ENCODE assay signal across 11 cellular contexts in genomic region chr11:17479284-17480214, GRCh38. TPM values are rescaled to one million over a fixed set of nuclear protein-coding genes. Genes with fewer than 3 reads are reported as not detected.
DNase-seq lines count a peak whose midpoint lies in the region; ATAC-seq and TF ChIP-seq lines count a peak whose summit lies in the region.
"Had no signal": no experiment of that assay in that cellular context is flagged by ENCODE, and none has a peak within 500 bp of the region (broad histone marks: within the 10 kb centered on the region; RNA-seq: fewer than 3 reads in every experiment).

No MANE protein-coding gene starts in this region.

- POLR2A ChIA-PET in naive thymus-derived CD4-positive, alpha-beta T cell (lab: Charles Lee), result no interaction called here

- intact Hi-C loops in naive thymus-derived CD4-positive, alpha-beta T cell (cut with micrococcal nuclease), result no loop called here

- peaks cover 0 to 7% (median 0%) of the 10 kb centered on the region in 5 donors for H3K36me3 Mint-ChIP-seq in naive thymus-derived CD4-positive, alpha-beta T cell

- H3K4me3 Mint-ChIP-seq in naive thymus-derived CD4-positive, alpha-beta T cell, result no peak overlapping the region

- H3K27ac ChIP-seq in ACC112 (ENCODE audit: low read depth, low read length), result no peak overlapping the region
- H3K27ac ChIP-seq in naive thymus-derived CD4-positive, alpha-beta T cell (ENCODE audit: low read depth, low read length), result no peak overlapping the region
- H3K27ac ChIP-seq: HL-60 had no signal

- peaks cover 0 to 10% (median 5%) of the 10 kb centered on the region in 11 donors for H3K9me3 Mint-ChIP-seq in naive thymus-derived CD4-positive, alpha-beta T cell

- no peaks in the 10 kb centered on the region for H3K9me3 ChIP-seq in naive thymus-derived CD4-positive, alpha-beta T cell (ENCODE audit: control insufficient read depth in 2 of 3, low read length in 3 of 3)

- no peak for TF ChIP-seq RAD21 in Ishikawa (IDR thresholded peaks at IDR 0.05; ENCODE audit: low read depth)

- no peak for TF ChIP-seq EP300 in Ishikawa (IDR thresholded peaks at IDR 0.05; ENCODE audit: borderline replicate concordance)

- H3K4me3 ChIP-seq in ACC112 (ENCODE audit: low read depth, low read length), result peak overlapping the region; percentile 48; the same call in 1 of the 2 replicates
- no peak overlapping the region for H3K4me3 ChIP-seq in naive thymus-derived CD4-positive, alpha-beta T cell (ENCODE audit: low read length)

- peak in 31 of 56 donors; percentile 9 to 65 (median 29) for DNase-seq in amygdala (lab: John Stamatoyannopoulos, UW)
- peak; percentile 77 for DNase-seq in inferior parietal cortex (ENCODE audit: extremely low spot score)
- no peak for DNase-seq in cortex of kidney (lab: John Stamatoyannopoulos, UW)
- DNase-seq in naive thymus-derived CD4-positive, alpha-beta T cell, result no peak
- DNase-seq in stimulated activated CD4-positive, alpha-beta T cell treated with anti-CD3 and anti-CD28 coated beads, Interleukin-4, amount 100 ng/mL, for 4 hours, result no peak
- DNase-seq: activated effector memory CD4-positive, alpha-beta T cell treated with anti-CD3 and anti-CD28 coated beads, Interleukin-2, amount 50 U/mL, for 16 hours had no signal

- H3K36me3 ChIP-seq in ACC112 (ENCODE audit: insufficient read depth, low read length), result no peaks in the 10 kb centered on the region
- no peaks in the 10 kb centered on the region for H3K36me3 ChIP-seq in naive thymus-derived CD4-positive, alpha-beta T cell (ENCODE audit: control insufficient read depth in 2 of 3, insufficient read depth in 3 of 3, low read length in 3 of 3)

- no peaks in the 10 kb centered on the region for H3K79me2 ChIP-seq in ACC112 (ENCODE audit: control insufficient read depth, insufficient read depth, low read length, unreplicated experiment)

- no peaks in the 10 kb centered on the region for H3K4me1 ChIP-seq in ACC112 (ENCODE audit: control insufficient read depth, insufficient read depth, low read length, unreplicated experiment)
- no peaks in the 10 kb centered on the region for H3K4me1 ChIP-seq in naive thymus-derived CD4-positive, alpha-beta T cell (ENCODE audit: control insufficient read depth in 2 of 2, insufficient read depth in 2 of 2, low read length in 2 of 2)

- no peak overlapping the region for H3K27ac Mint-ChIP-seq in naive thymus-derived CD4-positive, alpha-beta T cell

- peaks cover 0 to 9% (median 3%) of the 10 kb centered on the region in 7 donors for H3K4me1 Mint-ChIP-seq in naive thymus-derived CD4-positive, alpha-beta T cell

- peaks cover 70% of the 10 kb centered on the region for H3K27me3 ChIP-seq in ACC112 (ENCODE audit: insufficient read depth, low read length)
- no peaks in the 10 kb centered on the region for H3K27me3 ChIP-seq in naive thymus-derived CD4-positive, alpha-beta T cell (ENCODE audit: control insufficient read depth in 2 of 2, insufficient read depth in 2 of 2, low read length in 2 of 2)

- no peak overlapping the region for H2AFZ ChIP-seq in ACC112 (ENCODE audit: low read length, unreplicated experiment)

- ATAC-seq in GM21786 (IDR thresholded peaks at IDR 0.05; ENCODE audit: unreplicated experiment), result no peak
- ATAC-seq in naive thymus-derived CD4-positive, alpha-beta T cell, result no peak

- peaks cover 40 to 61% (median 44%) of the 10 kb centered on the region in 5 donors for H3K27me3 Mint-ChIP-seq in naive thymus-derived CD4-positive, alpha-beta T cell

- CTCF ChIA-PET in naive thymus-derived CD4-positive, alpha-beta T cell (lab: Charles Lee), result interaction anchor here (0.9 kb wide), 1 partner anchor 118 kb away, joined by 3 read pairs; no protein-coding TSS in a partner anchor

TF ChIP-seq in Ishikawa, 13 proteins besides CTCF, POLR2A, EP300 and RAD21:
- TF ChIP-seq TCF12 (IDR thresholded peaks at IDR 0.05; ENCODE audit: low read depth) (no peak), REST (IDR thresholded peaks at IDR 0.05; ENCODE audit: low read depth) (0 out of 2 replicates have a peak, but pooled peaks have one; percentile 28)

RNA-seq across cellular contexts. Expression of gene ABCC8, which starts 2.9 kb away (rescaled TPM):
- under 1 TPM in 1 of 5 experiments, not detected in 4; 0.36 TPM for total RNA-seq in naive thymus-derived CD4-positive, alpha-beta T cell
- polyA plus RNA-seq in naive thymus-derived CD4-positive, alpha-beta T cell, result not detected
- total RNA-seq: pulmonary artery endothelial cell had no signal

Comparison
In these comparisons a context has a peak if more than half of its experiments do, and no peak if none do; other contexts are left out.
1. DNase-seq: peak in amygdala (31 of 56) and inferior parietal cortex (single experiment); none in cortex of kidney (single experiment), naive thymus-derived CD4-positive, alpha-beta T cell (0 of 9) and stimulated activated CD4-positive, alpha-beta T cell treated with anti-CD3 and anti-CD28 coated beads, Interleukin-4, amount 100 ng/mL, for 4 hours (0 of 2).